Comparison of ENCODE assay signal across 25 cellular contexts in genomic region chr4:154433543-154433942, GRCh38. TPM values are rescaled to one million over a fixed set of nuclear protein-coding genes. Genes with fewer than 3 reads are reported as not detected.
"Had no signal": no experiment of that assay in that cellular context is flagged by ENCODE, and none has a peak within 500 bp of the region (broad histone marks: within the 10 kb centered on the region; RNA-seq: fewer than 3 reads in every experiment).

No MANE protein-coding gene starts in this region.

- ATAC-seq: activated CD4-positive, alpha-beta T cell treated with anti-CD3 and anti-CD28 coated beads for 36 hours; activated naive CD4-positive, alpha-beta T cell treated with anti-CD3 and anti-CD28 coated beads, Interleukin-2, amount 50 U/mL, for 72 hours; activated T-cell treated with anti-CD3 and anti-CD28 coated beads, Interleukin-2, amount 50 U/mL, for 72 hours; esophagus mucosa had no signal

- DNase-seq: activated CD4-positive, alpha-beta memory T cell treated with anti-CD3 and anti-CD28 coated beads for 36 hours; activated CD4-positive, alpha-beta T cell treated with anti-CD3 and anti-CD28 coated beads for 36 hours; activated CD4-positive, alpha-beta T cell treated with anti-CD3 and anti-CD28 coated beads, Interleukin-2, amount 10 ng/mL, durations not matched to agents 24 days and 14 days; activated CD4-positive, CD25-positive, alpha-beta regulatory T cell; activated CD4-positive, CD25-positive, alpha-beta regulatory T cell treated with anti-CD3 and anti-CD28 coated beads, Interleukin-2, amount 50 U/mL, for 72 hours; activated CD8-positive, alpha-beta memory T cell treated with anti-CD3 and anti-CD28 coated beads, Interleukin-2, amount 50 U/mL, for 48 hours; activated gamma-delta T cell; activated naive CD4-positive, alpha-beta T cell; activated naive CD4-positive, alpha-beta T cell treated with anti-CD3 and anti-CD28 coated beads, Interleukin-2, amount 10 ng/mL, durations not matched to agents 7 days and 5 days; activated naive CD8-positive, alpha-beta T cell treated with anti-CD3 and anti-CD28 coated beads, Interleukin-2, amount 10 ng/mL, durations not matched to agents 7 days and 5 days; activated T-cell treated with anti-CD3 and anti-CD28 coated beads for 4 hours; activated T-cell treated with anti-CD3 and anti-CD28 coated beads, Interleukin-2, amount 50 U/mL, for 24 hours; activated T-cell treated with anti-CD3 and anti-CD28 coated beads, Interleukin-2, amount 50 U/mL, for 72 hours; dorsolateral prefrontal cortex; effector memory CD4-positive, alpha-beta T cell; endodermal cell; foreskin fibroblast; head of caudate nucleus; T-helper 2 cell had no signal

- H3K9me3 ChIP-seq: ascending aorta had no signal

- H3K27me3 ChIP-seq: ascending aorta had no signal

- H3K4me3 ChIP-seq: ascending aorta, coronary artery, dorsolateral prefrontal cortex had no signal

- H3K36me3 ChIP-seq: ascending aorta had no signal

RNA-seq across cellular contexts. Expression of gene DCHS2, which starts 58.1 kb away (rescaled TPM):
- total RNA-seq: activated CD4-positive, alpha-beta memory T cell treated with anti-CD3 and anti-CD28 coated beads for 36 hours; activated CD4-positive, alpha-beta T cell treated with anti-CD3 and anti-CD28 coated beads, Interleukin-2, amount 10 ng/mL, durations not matched to agents 24 days and 14 days; activated naive CD4-positive, alpha-beta T cell treated with anti-CD3 and anti-CD28 coated beads, Interleukin-2, amount 50 U/mL, for 72 hours; activated T-cell treated with anti-CD3 and anti-CD28 coated beads, Interleukin-2, amount 50 U/mL, for 72 hours; ascending aorta; bronchial epithelial cell; cardiac septum had no signal
